8 cellular contexts compared by ENCODE assay signal in genomic region chr3:47225310-47225906, GRCh38. TPM values are rescaled to one million over a fixed set of nuclear protein-coding genes. Genes with fewer than 3 reads are reported as not detected.
DNase-seq lines count a peak whose midpoint lies in the region; ATAC-seq lines count a peak whose summit lies in the region.
"Had no signal": no experiment of that assay in that cellular context is flagged by ENCODE, and none has a peak within 500 bp of the region (broad histone marks: within the 10 kb centered on the region; RNA-seq: fewer than 3 reads in every experiment).

No MANE protein-coding gene starts in this region.

- H3K27ac Mint-ChIP-seq in stimulated activated memory B cell treated with anti-CD40 and anti-IgM and Interleukin-4, amounts not matched to agents 10 μg/mL and 1 μg/mL and 100 μg/mL, for 72 hours = peak overlapping the region; percentile 25
- peak overlapping the region in 1 of 10 donors; percentile 33 for H3K27ac Mint-ChIP-seq in naive thymus-derived CD8-positive, alpha-beta T cell

- no peaks in the 10 kb centered on the region for H3K9me3 Mint-ChIP-seq in stimulated activated memory B cell treated with anti-CD40 and anti-IgM and Interleukin-4, amounts not matched to agents 10 μg/mL and 1 μg/mL and 100 μg/mL, for 72 hours
- H3K9me3 Mint-ChIP-seq in naive thymus-derived CD8-positive, alpha-beta T cell = no peaks in the 10 kb centered on the region

- peaks cover 38% of the 10 kb centered on the region for H3K4me1 Mint-ChIP-seq in stimulated activated memory B cell treated with anti-CD40 and anti-IgM and Interleukin-4, amounts not matched to agents 10 μg/mL and 1 μg/mL and 100 μg/mL, for 72 hours
- peaks cover 0 to 22% (median 1%) of the 10 kb centered on the region in 4 donors for H3K4me1 Mint-ChIP-seq in naive thymus-derived CD8-positive, alpha-beta T cell

- no peaks in the 10 kb centered on the region for H3K36me3 Mint-ChIP-seq in stimulated activated memory B cell treated with anti-CD40 and anti-IgM and Interleukin-4, amounts not matched to agents 10 μg/mL and 1 μg/mL and 100 μg/mL, for 72 hours
- H3K36me3 Mint-ChIP-seq in naive thymus-derived CD8-positive, alpha-beta T cell = no peaks in the 10 kb centered on the region

- H3K4me3 Mint-ChIP-seq in stimulated activated memory B cell treated with anti-CD40 and anti-IgM and Interleukin-4, amounts not matched to agents 10 μg/mL and 1 μg/mL and 100 μg/mL, for 72 hours = no peak overlapping the region
- no peak overlapping the region for H3K4me3 Mint-ChIP-seq in naive thymus-derived CD8-positive, alpha-beta T cell

- POLR2A ChIA-PET in naive thymus-derived CD8-positive, alpha-beta T cell (lab: Charles Lee) = no interaction called here

- no peaks in the 10 kb centered on the region for H3K27me3 Mint-ChIP-seq in stimulated activated memory B cell treated with anti-CD40 and anti-IgM and Interleukin-4, amounts not matched to agents 10 μg/mL and 1 μg/mL and 100 μg/mL, for 72 hours
- H3K27me3 Mint-ChIP-seq in naive thymus-derived CD8-positive, alpha-beta T cell = no peaks in the 10 kb centered on the region

- ATAC-seq in GM18909 (IDR thresholded peaks at IDR 0.05; ENCODE audit: poor library complexity, unreplicated experiment) (peak; percentile 69), HG03139 (IDR thresholded peaks at IDR 0.05; ENCODE audit: unreplicated experiment) (peak; percentile 48), GM21360 (IDR thresholded peaks at IDR 0.05; ENCODE audit: unreplicated experiment) (no peak)
- ATAC-seq in stimulated activated memory B cell treated with anti-CD40 and anti-IgM and Interleukin-4, amounts not matched to agents 10 μg/mL and 1 μg/mL and 100 μg/mL, for 72 hours = peak; percentile 80
- no peak for ATAC-seq in naive thymus-derived CD8-positive, alpha-beta T cell

- peak; percentile 5 for DNase-seq in amniotic stem cell (lab: John Stamatoyannopoulos, UW)
- no peak for DNase-seq in RKO (ENCODE audit: low spot score)
- no peak for DNase-seq in naive thymus-derived CD8-positive, alpha-beta T cell
- DNase-seq: ovary had no signal

RNA-seq across cellular contexts. Expression of gene KIF9, which starts 57.2 kb away (rescaled TPM):
- 1 to 10 TPM; 2.5 to 2.9 TPM for total RNA-seq in naive thymus-derived CD8-positive, alpha-beta T cell
- 10 to 100 TPM in 1 of 3 donors, 1 to 10 TPM in 2; 3.7 to 10.2 (median 5.4) TPM for polyA plus RNA-seq in naive thymus-derived CD8-positive, alpha-beta T cell

RNA-seq across cellular contexts. Expression of gene KLHL18, which starts 57.3 kb away (rescaled TPM):
- total RNA-seq in naive thymus-derived CD8-positive, alpha-beta T cell = 10 to 100 TPM; 20.8 to 21.9 TPM
- 10 to 100 TPM; 13.4 to 18.2 (median 16.4) TPM for polyA plus RNA-seq in naive thymus-derived CD8-positive, alpha-beta T cell

Comparison
In these comparisons a context has a peak if more than half of its experiments do, and no peak if none do; other contexts are left out.
1. ATAC-seq: peak in GM18909 (single experiment), HG03139 (single experiment) and stimulated activated memory B cell treated with anti-CD40 and anti-IgM and Interleukin-4, amounts not matched to agents 10 μg/mL and 1 μg/mL and 100 μg/mL, for 72 hours (single experiment); none in GM21360 (single experiment) and naive thymus-derived CD8-positive, alpha-beta T cell (0 of 2).